Comparison of ENCODE assay signal across 11 cellular contexts in the genomic region with DNA sequence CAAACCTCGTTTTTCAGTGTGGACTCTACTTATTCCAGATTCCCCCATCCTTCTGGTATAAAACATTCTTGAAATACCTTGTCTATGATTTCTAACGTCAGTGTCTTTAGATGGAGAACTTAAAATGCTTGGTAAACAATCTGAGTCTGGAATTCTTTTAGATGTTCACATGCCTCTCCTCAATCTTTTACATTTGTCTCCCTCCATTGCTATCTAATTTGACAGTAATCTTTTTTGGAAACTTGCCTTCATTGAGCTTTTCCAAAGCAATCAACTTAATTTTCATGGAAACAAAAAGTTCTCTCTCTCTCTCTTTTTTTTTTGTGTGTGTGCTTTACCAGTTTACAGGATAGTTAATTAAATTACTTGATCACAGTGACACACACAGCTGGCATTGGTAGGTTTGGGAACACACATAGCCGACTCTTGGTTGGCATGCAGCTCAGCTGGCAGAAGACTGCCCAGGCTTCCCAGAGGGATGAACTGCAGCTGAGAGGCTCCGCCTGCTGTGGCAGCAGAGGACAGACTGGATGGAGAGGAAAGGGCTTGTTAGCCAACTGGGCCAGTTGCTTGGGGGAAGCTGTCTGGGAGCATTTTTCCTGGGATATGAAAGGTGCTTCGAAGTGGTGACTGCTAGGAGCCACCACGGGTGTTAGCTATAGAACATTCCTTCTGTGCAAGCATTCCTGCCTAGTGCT.
DNase-seq lines count a peak whose midpoint lies in the region; ATAC-seq and TF ChIP-seq lines count a peak whose summit lies in the region.
"Had no signal": no experiment of that assay in that cellular context is flagged by ENCODE, and none has a peak within 500 bp of the region (broad histone marks: within the 10 kb centered on the region; RNA-seq: fewer than 3 reads in every experiment).

No MANE protein-coding gene starts in this region.

- in situ Hi-C loops in GM23248 (cut with MboI) = no loop called here

- H3K4me3 ChIP-seq in GM23248 (no peak overlapping the region), SK-N-SH (ENCODE audit: low read depth in 2 of 2, low read length in 1 of 2) (no peak overlapping the region), upper lobe of left lung (no peak overlapping the region)

- peak; percentile 51 for TF ChIP-seq RAD21 in SK-N-SH (IDR thresholded peaks at IDR 0.05; ENCODE audit: low read length)

- 20 to 21% methylated on average over 6 of the region's 6 CpGs for WGBS in GM23248 (ENCODE audit: low coverage in 1 of 2, low lambda C conversion rate in 2 of 2, missing lambda C conversion rate in 2 of 2), 2 experiments
- WGBS in SK-N-SH (ENCODE audit: low lambda C conversion rate) = 50% methylated on average over 6 of the region's 6 CpGs
- 64 to 67% methylated on average over 6 of the region's 6 CpGs for WGBS in upper lobe of left lung, 2 donors

- H3K27me3 ChIP-seq in GM23248 (replicated peaks; ENCODE audit: insufficient read depth) = no peaks in the 10 kb centered on the region
- no peaks in the 10 kb centered on the region for H3K27me3 ChIP-seq in SK-N-SH (ENCODE audit: insufficient read depth)
- H3K27me3 ChIP-seq in upper lobe of left lung = no peaks in the 10 kb centered on the region

- H4K20me1 ChIP-seq in GM23248 (ENCODE audit: insufficient read depth) (no peaks in the 10 kb centered on the region), SK-N-SH (ENCODE audit: insufficient read depth) (no peaks in the 10 kb centered on the region)

- ATAC-seq in HG03342 (IDR thresholded peaks at IDR 0.05; ENCODE audit: unreplicated experiment) (no peak), upper lobe of left lung (ENCODE audit: low FRiP score in 2 of 2) (no peak)

- H3K36me3 ChIP-seq in GM23248 (ENCODE audit: low read depth) = no peaks in the 10 kb centered on the region
- H3K36me3 ChIP-seq in SK-N-SH (replicated peaks in 1 of 2; ENCODE audit: control insufficient read depth in 1 of 2, insufficient read depth in 2 of 2, low read length in 1 of 2) = no peaks in the 10 kb centered on the region
- H3K36me3 ChIP-seq in upper lobe of left lung = no peaks in the 10 kb centered on the region

- H3K9ac ChIP-seq in GM23248 = no peak overlapping the region
- H3K9ac ChIP-seq in SK-N-SH = no peak overlapping the region

- CTCF ChIA-PET in SK-N-SH (lab: Yijun Ruan, JAX) = interaction anchor here (0.6 to 2.3 kb wide), 11 partner anchors 8 to 440 kb away, joined by 3 to 8 read pairs (median 3); no protein-coding TSS in a partner anchor

- no peaks in the 10 kb centered on the region for H3F3A ChIP-seq in GM23248 (ENCODE audit: insufficient read depth)
- H3F3A ChIP-seq in SK-N-SH (replicated peaks; ENCODE audit: insufficient read depth) = no peaks in the 10 kb centered on the region

- DNase-seq in GM23248 (peak; percentile 45), SK-N-SH (peak; percentile 59), head of caudate nucleus (peak; percentile 61 to 91 (median 82)), posterior cingulate gyrus (peak; percentile 59 to 96 (median 74)), upper lobe of left lung (no peak), NCI-H1105 treated with DMSO at 0.1 percent for 48 hours (lab: John Stamatoyannopoulos, UW) (no peak), glomerular visceral epithelial cell (ENCODE audit: extremely low spot score) (no peak)
- DNase-seq: effector CD8-positive, alpha-beta T cell; immature natural killer cell; T1000 had no signal

- H3K79me2 ChIP-seq in GM23248 (ENCODE audit: insufficient read depth) (no peaks in the 10 kb centered on the region), SK-N-SH (ENCODE audit: insufficient read depth) (no peaks in the 10 kb centered on the region)

- no peak for TF ChIP-seq EP300 in SK-N-SH (IDR thresholded peaks at IDR 0.05; ENCODE audit: borderline replicate concordance in 1 of 2, low read depth in 1 of 2, low read length in 1 of 2)
- TF ChIP-seq EP300 in upper lobe of left lung (IDR thresholded peaks at IDR 0.05) = no peak

- POLR2A ChIA-PET in SK-N-SH (lab: Yijun Ruan, JAX) = interaction anchor here (0.6 to 0.7 kb wide), 2 partner anchors 75 to 292 kb away, joined by 4 to 6 read pairs; no protein-coding TSS in a partner anchor

- 0 out of 2 replicates have a peak, but pooled peaks cover 4% of the 10 kb centered on the region for H3K4me1 ChIP-seq in GM23248 (ENCODE audit: insufficient read depth)
- H3K4me1 ChIP-seq in SK-N-SH (ENCODE audit: control insufficient read depth in 1 of 2, insufficient read depth in 2 of 2, low read depth in 1 of 2, low read length in 1 of 2) = peaks cover 0 to 15% of the 10 kb centered on the region in 2 experiments; a peak in 1 of 4 replicates
- peaks cover 0 to 23% (median 10%) of the 10 kb centered on the region in 4 donors for H3K4me1 ChIP-seq in upper lobe of left lung

- intact Hi-C loops in head of caudate nucleus (cut with DNase I) = no loop called here
- intact Hi-C loops in posterior cingulate gyrus (cut with DNase I) = loop anchor here (5.0 to 10.0 kb wide), 2 partner anchors 271 to 439 kb away; a partner anchor contains a TSS

- H3K27ac ChIP-seq in GM23248 (no peak overlapping the region), SK-N-SH (ENCODE audit: low read depth in 2 of 2, low read length in 1 of 2) (no peak overlapping the region), upper lobe of left lung (no peak overlapping the region)

- no peak overlapping the region for H3K4me2 ChIP-seq in GM23248 (ENCODE audit: unreplicated experiment)
- H3K4me2 ChIP-seq in SK-N-SH = no peak overlapping the region; the same call in 1 of the 2 replicates

- TF ChIP-seq CTCF in SK-N-SH (IDR thresholded peaks at IDR 0.05) (no peak), upper lobe of left lung (IDR thresholded peaks at IDR 0.05) (no peak)

- no peak for TF ChIP-seq POLR2A in upper lobe of left lung (IDR thresholded peaks at IDR 0.05)

- H3K9me2 ChIP-seq in GM23248 (ENCODE audit: insufficient read depth) (no peaks in the 10 kb centered on the region), SK-N-SH (no peaks in the 10 kb centered on the region)

- no peaks in the 10 kb centered on the region for H3K9me3 ChIP-seq in GM23248 (ENCODE audit: low read depth)
- H3K9me3 ChIP-seq in SK-N-SH = no peaks in the 10 kb centered on the region
- no peaks in the 10 kb centered on the region for H3K9me3 ChIP-seq in upper lobe of left lung

- H2AFZ ChIP-seq in GM23248 (no peak overlapping the region), SK-N-SH (ENCODE audit: low read depth) (no peak overlapping the region)

TF ChIP-seq in SK-N-SH, 30 proteins besides CTCF, POLR2A, EP300 and RAD21:
- TF ChIP-seq NFIC (IDR thresholded peaks at IDR 0.05; ENCODE audit: borderline replicate concordance) (no peak), RXRA (IDR thresholded peaks at IDR 0.05; ENCODE audit: borderline replicate concordance, low read depth) (no peak), GATA2 (CRISPR knock-in tag; IDR thresholded peaks at IDR 0.05) (no peak), EZH2phosphoT487 (IDR thresholded peaks at IDR 0.05; ENCODE audit: borderline replicate concordance, low read depth) (no peak), SMC3 (IDR thresholded peaks at IDR 0.05; ENCODE audit: low read depth, low read length) (peak; percentile 24; the same call in 1 of the 2 replicates)
- TF ChIP-seq, protein P1, sequence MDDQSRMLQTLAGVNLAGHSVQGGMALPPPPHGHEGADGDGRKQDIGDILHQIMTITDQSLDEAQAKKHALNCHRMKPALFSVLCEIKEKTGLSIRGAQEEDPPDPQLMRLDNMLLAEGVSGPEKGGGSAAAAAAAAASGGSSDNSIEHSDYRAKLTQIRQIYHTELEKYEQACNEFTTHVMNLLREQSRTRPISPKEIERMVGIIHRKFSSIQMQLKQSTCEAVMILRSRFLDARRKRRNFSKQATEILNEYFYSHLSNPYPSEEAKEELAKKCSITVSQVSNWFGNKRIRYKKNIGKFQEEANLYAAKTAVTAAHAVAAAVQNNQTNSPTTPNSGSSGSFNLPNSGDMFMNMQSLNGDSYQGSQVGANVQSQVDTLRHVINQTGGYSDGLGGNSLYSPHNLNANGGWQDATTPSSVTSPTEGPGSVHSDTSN (IDR thresholded peaks at IDR 0.05) = no peak
- TF ChIP-seq, protein P2, sequence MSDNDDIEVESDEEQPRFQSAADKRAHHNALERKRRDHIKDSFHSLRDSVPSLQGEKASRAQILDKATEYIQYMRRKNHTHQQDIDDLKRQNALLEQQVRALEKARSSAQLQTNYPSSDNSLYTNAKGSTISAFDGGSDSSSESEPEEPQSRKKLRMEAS (IDR thresholded peaks at IDR 0.05; ENCODE audit: low read depth) = no peak
- TF ChIP-seq, protein P3, sequence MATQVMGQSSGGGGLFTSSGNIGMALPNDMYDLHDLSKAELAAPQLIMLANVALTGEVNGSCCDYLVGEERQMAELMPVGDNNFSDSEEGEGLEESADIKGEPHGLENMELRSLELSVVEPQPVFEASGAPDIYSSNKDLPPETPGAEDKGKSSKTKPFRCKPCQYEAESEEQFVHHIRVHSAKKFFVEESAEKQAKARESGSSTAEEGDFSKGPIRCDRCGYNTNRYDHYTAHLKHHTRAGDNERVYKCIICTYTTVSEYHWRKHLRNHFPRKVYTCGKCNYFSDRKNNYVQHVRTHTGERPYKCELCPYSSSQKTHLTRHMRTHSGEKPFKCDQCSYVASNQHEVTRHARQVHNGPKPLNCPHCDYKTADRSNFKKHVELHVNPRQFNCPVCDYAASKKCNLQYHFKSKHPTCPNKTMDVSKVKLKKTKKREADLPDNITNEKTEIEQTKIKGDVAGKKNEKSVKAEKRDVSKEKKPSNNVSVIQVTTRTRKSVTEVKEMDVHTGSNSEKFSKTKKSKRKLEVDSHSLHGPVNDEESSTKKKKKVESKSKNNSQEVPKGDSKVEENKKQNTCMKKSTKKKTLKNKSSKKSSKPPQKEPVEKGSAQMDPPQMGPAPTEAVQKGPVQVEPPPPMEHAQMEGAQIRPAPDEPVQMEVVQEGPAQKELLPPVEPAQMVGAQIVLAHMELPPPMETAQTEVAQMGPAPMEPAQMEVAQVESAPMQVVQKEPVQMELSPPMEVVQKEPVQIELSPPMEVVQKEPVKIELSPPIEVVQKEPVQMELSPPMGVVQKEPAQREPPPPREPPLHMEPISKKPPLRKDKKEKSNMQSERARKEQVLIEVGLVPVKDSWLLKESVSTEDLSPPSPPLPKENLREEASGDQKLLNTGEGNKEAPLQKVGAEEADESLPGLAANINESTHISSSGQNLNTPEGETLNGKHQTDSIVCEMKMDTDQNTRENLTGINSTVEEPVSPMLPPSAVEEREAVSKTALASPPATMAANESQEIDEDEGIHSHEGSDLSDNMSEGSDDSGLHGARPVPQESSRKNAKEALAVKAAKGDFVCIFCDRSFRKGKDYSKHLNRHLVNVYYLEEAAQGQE (IDR thresholded peaks at IDR 0.05; ENCODE audit: low read depth, low read length) = no peak

Comparison
In these comparisons a context has a peak if more than half of its experiments do, and no peak if none do; other contexts are left out.
1. DNase-seq: peak in GM23248 (single experiment), SK-N-SH (single experiment), head of caudate nucleus (42 of 42) and posterior cingulate gyrus (10 of 10); none in upper lobe of left lung (0 of 2), NCI-H1105 treated with DMSO at 0.1 percent for 48 hours (single experiment) and glomerular visceral epithelial cell (single experiment).